Comparison of ENCODE assay signal across 8 cellular contexts in genomic region chr20:44886276-44886671, GRCh38. TPM values are rescaled to one million over a fixed set of nuclear protein-coding genes. Genes with fewer than 3 reads are reported as not detected.
DNase-seq lines count a peak whose midpoint lies in the region; ATAC-seq, FAIRE-seq and TF ChIP-seq lines count a peak whose summit lies in the region.

No MANE protein-coding gene starts in this region.

- H3K36me3 ChIP-seq in CD8-positive, alpha-beta T cell (ENCODE audit: insufficient read depth, low read length): no peaks in the 10 kb centered on the region
- H3K36me3 ChIP-seq in MM.1S (replicated peaks; ENCODE audit: insufficient read depth, low read length): no peaks in the 10 kb centered on the region; the same call in 1 of the 2 replicates
- peaks cover 5% of the 10 kb centered on the region for H3K36me3 ChIP-seq in neutrophil

- peaks cover 49% of the 10 kb centered on the region for H3K4me1 ChIP-seq in CD8-positive, alpha-beta T cell (ENCODE audit: insufficient read depth, low read length)
- peaks cover 20% of the 10 kb centered on the region for H3K4me1 ChIP-seq in MM.1S (ENCODE audit: low read length)
- peaks cover 56 to 57% of the 10 kb centered on the region in 2 experiments for H3K4me1 ChIP-seq in neutrophil (ENCODE audit: control insufficient read depth in 1 of 2, insufficient read depth in 1 of 2, low read depth in 1 of 2, low read length in 1 of 2)

- DNase-seq in CD8-positive, alpha-beta T cell: no peak
- no peak for DNase-seq in MM.1S
- DNase-seq in effector memory CD8-positive, alpha-beta T cell: no peak
- DNase-seq in KG1 (lab: John Stamatoyannopoulos, UW): no peak
- no peak for DNase-seq in urothelium cell line (ENCODE audit: low spot score)

- H3K4me1 Mint-ChIP-seq in CD8-positive, alpha-beta T cell (ENCODE audit: low read depth): peaks cover 72% of the 10 kb centered on the region
- peaks cover 27 to 62% of the 10 kb centered on the region in 2 donors for H3K4me1 Mint-ChIP-seq in effector memory CD8-positive, alpha-beta T cell (ENCODE audit: low read depth in 2 of 2)

- 0 out of 2 replicates have a peak, but pooled peaks cover 3% of the 10 kb centered on the region for H3F3A ChIP-seq in MM.1S (ENCODE audit: insufficient read depth, low read length)

- FAIRE-seq in urothelium cell line (lab: Jason Lieb, UNC): no peak

- TF ChIP-seq CTCF in CD8-positive, alpha-beta T cell (IDR thresholded peaks at IDR 0.05): no peak
- no peak for TF ChIP-seq CTCF in MM.1S (IDR thresholded peaks at IDR 0.05; ENCODE audit: low read length)
- TF ChIP-seq CTCF in neutrophil (IDR thresholded peaks at IDR 0.05): no peak

- peak overlapping the region; percentile 88 for H3K27ac ChIP-seq in CD8-positive, alpha-beta T cell (ENCODE audit: low read depth, low read length)
- H3K27ac ChIP-seq in MM.1S (ENCODE audit: low read length) (peak overlapping the region; percentile 92; the same call in 1 of the 2 replicates), neutrophil (peak overlapping the region; percentile 97)

- peaks cover 35% of the 10 kb centered on the region for H3K36me3 Mint-ChIP-seq in CD8-positive, alpha-beta T cell
- peaks cover 18% of the 10 kb centered on the region for H3K36me3 Mint-ChIP-seq in effector memory CD8-positive, alpha-beta T cell (ENCODE audit: insufficient read depth)

- peak overlapping the region; percentile 92 for H3K4me3 Mint-ChIP-seq in CD8-positive, alpha-beta T cell
- peak overlapping the region; percentile 97 to 98 for H3K4me3 Mint-ChIP-seq in effector memory CD8-positive, alpha-beta T cell

- H2AFZ ChIP-seq in MM.1S (ENCODE audit: low read length): 0 out of 2 replicates have a peak overlapping the region, but pooled peaks have one; percentile 71

- H4K20me1 ChIP-seq in MM.1S (ENCODE audit: insufficient read depth, low read length): peaks cover 40% of the 10 kb centered on the region

- POLR2A ChIA-PET in CD8-positive, alpha-beta T cell (lab: Charles Lee): interaction anchor here (0.8 to 1.4 kb wide), 3 partner anchors 10 to 22 kb away, joined by 4 to 7 read pairs (median 4); no protein-coding TSS in a partner anchor

- H3K27me3 ChIP-seq in CD8-positive, alpha-beta T cell (ENCODE audit: insufficient read depth, low read length): no peaks in the 10 kb centered on the region
- no peaks in the 10 kb centered on the region for H3K27me3 ChIP-seq in MM.1S (replicated peaks; ENCODE audit: insufficient read depth, low read length)
- no peaks in the 10 kb centered on the region for H3K27me3 ChIP-seq in neutrophil

- CTCF ChIA-PET in CD8-positive, alpha-beta T cell (lab: Charles Lee): no interaction called here

- no peaks in the 10 kb centered on the region for H3K9me3 Mint-ChIP-seq in CD8-positive, alpha-beta T cell
- no peaks in the 10 kb centered on the region for H3K9me3 Mint-ChIP-seq in effector memory CD8-positive, alpha-beta T cell

- H3K4me3 ChIP-seq in CD8-positive, alpha-beta T cell (ENCODE audit: low read depth, low read length): peak overlapping the region; percentile 87
- H3K4me3 ChIP-seq in MM.1S (ENCODE audit: low read length) (peak overlapping the region; percentile 84), neutrophil (ENCODE audit: low read depth in 1 of 2, low read length in 1 of 2) (peak overlapping the region; percentile 79 to 95)

- H3K9me3 ChIP-seq in CD8-positive, alpha-beta T cell (ENCODE audit: low read length): no peaks in the 10 kb centered on the region
- H3K9me3 ChIP-seq in MM.1S (replicated peaks; ENCODE audit: insufficient read depth, low read length) (no peaks in the 10 kb centered on the region), neutrophil (no peaks in the 10 kb centered on the region)

- H3K27ac Mint-ChIP-seq in CD8-positive, alpha-beta T cell: peak overlapping the region; percentile 95
- H3K27ac Mint-ChIP-seq in effector memory CD8-positive, alpha-beta T cell: peak overlapping the region; percentile 96 to 97

- H3K4me2 ChIP-seq in MM.1S (ENCODE audit: low read depth, low read length): peak overlapping the region; percentile 80

- H3K79me2 ChIP-seq in MM.1S (ENCODE audit: low read length): peaks cover 56% of the 10 kb centered on the region

- ATAC-seq in CD8-positive, alpha-beta T cell: no peak
- ATAC-seq in effector memory CD8-positive, alpha-beta T cell (replicated peaks): no peak
- no peak for ATAC-seq in HG02970 (IDR thresholded peaks at IDR 0.05; ENCODE audit: low FRiP score, unreplicated experiment)
- ATAC-seq in HG03442 (IDR thresholded peaks at IDR 0.05; ENCODE audit: unreplicated experiment): no peak

- H3K9me2 ChIP-seq in MM.1S (replicated peaks; ENCODE audit: insufficient read depth, low read length): no peaks in the 10 kb centered on the region

- intact Hi-C loops in CD8-positive, alpha-beta T cell (cut with DNase I, micrococcal nuclease): loop anchor here (1.0 to 10.0 kb wide), 13 partner anchors 24 to 1431 kb away; partner anchors contain the start of genes PABPC1L (in 2 of the 2), PIGT (in 2 of the 2), SERINC3 (in 2 of the 2) and SRSF6 (in 2 of the 2)

- H3K27me3 Mint-ChIP-seq in CD8-positive, alpha-beta T cell (ENCODE audit: low read depth): no peaks in the 10 kb centered on the region
- H3K27me3 Mint-ChIP-seq in effector memory CD8-positive, alpha-beta T cell: no peaks in the 10 kb centered on the region

- H3K9ac ChIP-seq in MM.1S (ENCODE audit: low read length): peak overlapping the region; percentile 96

RNA-seq across cellular contexts. Expression of gene YWHAB, which starts 0.8 kb away (rescaled TPM):
- total RNA-seq in CD8-positive, alpha-beta T cell: 100 to 1,000 TPM; 124 to 136 TPM

RNA-seq across cellular contexts. Expression of gene PABPC1L, which starts 23.6 kb away (rescaled TPM):
- total RNA-seq in CD8-positive, alpha-beta T cell: 10 to 100 TPM; 31.9 to 34.0 TPM
